8 cellular contexts compared by ENCODE assay signal in genomic region chr21:14382486-14382834, GRCh38.
DNase-seq lines count a peak whose midpoint lies in the region.

No MANE protein-coding gene starts in this region.

- peak overlapping the region; percentile 98 for H3K9ac ChIP-seq in iPS-20b (ENCODE audit: low read depth, low read length)

- DNase-seq in NCI-H1092 treated with DMSO at 0.1 percent for 48 hours (lab: John Stamatoyannopoulos, UW): peak; percentile 60
- no peak for DNase-seq in NCI-H1092 (lab: John Stamatoyannopoulos, UW)
- no peak for DNase-seq in activated naive CD4-positive, alpha-beta T cell treated with anti-CD3 and anti-CD28 coated beads, Interleukin-2, amount 10 ng/mL, durations not matched to agents 7 days and 5 days
- peak; percentile 24 to 36 (median 34) for DNase-seq in stimulated activated CD4-positive, alpha-beta T cell treated with anti-CD3 and anti-CD28 coated beads, Interleukin-12 subunit alpha, Interleukin-12 subunit beta, amount 100 ng/mL, for 48 hours (ENCODE audit: low read depth in 2 of 3, low spot score in 1 of 3)
- DNase-seq in 8988T: no peak
- DNase-seq in NCI-H187 (lab: John Stamatoyannopoulos, UW): no peak

- H3K36me3 ChIP-seq in KOPT-K1 (ENCODE audit: insufficient read depth, low read length): peaks cover 34% of the 10 kb centered on the region
- peaks cover 36% of the 10 kb centered on the region for H3K36me3 ChIP-seq in iPS-20b (ENCODE audit: insufficient read depth, low read depth, low read length)

- peak overlapping the region; percentile 99 for H3K27ac Mint-ChIP-seq in activated naive CD4-positive, alpha-beta T cell treated with anti-CD3 and anti-CD28 coated beads, Interleukin-2, amount 10 ng/mL, durations not matched to agents 7 days and 5 days

- peaks cover 10% of the 10 kb centered on the region; the same call in 1 of the 2 replicates for H3K4me1 ChIP-seq in iPS-20b (ENCODE audit: insufficient read depth, low read length)

- H3K27ac ChIP-seq in KOPT-K1 (ENCODE audit: low read depth, low read length, poor library complexity, severe bottlenecking): peak overlapping the region; percentile 88
- peak overlapping the region; percentile 93 for H3K27ac ChIP-seq in iPS-20b (ENCODE audit: low read length)

- H3K9me3 Mint-ChIP-seq in activated naive CD4-positive, alpha-beta T cell treated with anti-CD3 and anti-CD28 coated beads, Interleukin-2, amount 10 ng/mL, durations not matched to agents 7 days and 5 days: no peaks in the 10 kb centered on the region

- H3K9me3 ChIP-seq in KOPT-K1 (ENCODE audit: insufficient read depth, low read length, poor library complexity, severe bottlenecking) (no peaks in the 10 kb centered on the region), iPS-20b (ENCODE audit: insufficient read depth, low read depth, low read length) (no peaks in the 10 kb centered on the region)

- H3K4me1 Mint-ChIP-seq in activated naive CD4-positive, alpha-beta T cell treated with anti-CD3 and anti-CD28 coated beads, Interleukin-2, amount 10 ng/mL, durations not matched to agents 7 days and 5 days: peaks cover 55% of the 10 kb centered on the region

- no peaks in the 10 kb centered on the region for H3K27me3 Mint-ChIP-seq in activated naive CD4-positive, alpha-beta T cell treated with anti-CD3 and anti-CD28 coated beads, Interleukin-2, amount 10 ng/mL, durations not matched to agents 7 days and 5 days

- H3K4me3 ChIP-seq in iPS-20b (ENCODE audit: low read length): peak overlapping the region; percentile 98

- peaks cover 17% of the 10 kb centered on the region for H3K36me3 Mint-ChIP-seq in activated naive CD4-positive, alpha-beta T cell treated with anti-CD3 and anti-CD28 coated beads, Interleukin-2, amount 10 ng/mL, durations not matched to agents 7 days and 5 days

- H3K4me3 Mint-ChIP-seq in activated naive CD4-positive, alpha-beta T cell treated with anti-CD3 and anti-CD28 coated beads, Interleukin-2, amount 10 ng/mL, durations not matched to agents 7 days and 5 days: peak overlapping the region; percentile 100

- H3K27me3 ChIP-seq in iPS-20b (ENCODE audit: insufficient read depth, low read length): no peaks in the 10 kb centered on the region

- CTCF ChIA-PET in activated naive CD4-positive, alpha-beta T cell treated with anti-CD3 and anti-CD28 coated beads, Interleukin-2, amount 10 ng/mL, durations not matched to agents 7 days and 5 days (lab: Charles Lee): interaction anchor here (0.7 to 1.0 kb wide), 3 partner anchors 14 to 1451 kb away, joined by 3 to 4 read pairs (median 3); no protein-coding TSS in a partner anchor

Comparison
In these comparisons a context has a peak if more than half of its experiments do, and no peak if none do; other contexts are left out.
1. DNase-seq: peak in NCI-H1092 treated with DMSO at 0.1 percent for 48 hours (single experiment) and stimulated activated CD4-positive, alpha-beta T cell treated with anti-CD3 and anti-CD28 coated beads, Interleukin-12 subunit alpha, Interleukin-12 subunit beta, amount 100 ng/mL, for 48 hours (3 of 3); none in NCI-H1092 (single experiment), activated naive CD4-positive, alpha-beta T cell treated with anti-CD3 and anti-CD28 coated beads, Interleukin-2, amount 10 ng/mL, durations not matched to agents 7 days and 5 days (single experiment), 8988T (single experiment) and NCI-H187 (0 of 2).